8 cellular contexts compared by ENCODE assay signal in genomic region chrX:153926594-153926862, GRCh38. TPM values are rescaled to one million over a fixed set of nuclear protein-coding genes. Genes with fewer than 3 reads are reported as not detected.
A peak's percentile ranks its signal among the peaks of the same experiment; 100 is the strongest.
DNase-seq lines count a peak whose midpoint lies in the region; ATAC-seq and TF ChIP-seq lines count a peak whose summit lies in the region.

No MANE protein-coding gene starts in this region.

- H4K20me1 ChIP-seq in osteoblast (ENCODE audit: insufficient read depth, low read length), result peaks cover 21% of the 10 kb centered on the region

- DNase-seq in KG1 (lab: John Stamatoyannopoulos, UW), result peak; percentile 67
- DNase-seq in effector memory CD4-positive, alpha-beta T cell, result no peak
- DNase-seq in osteoblast (ENCODE audit: insufficient read length, low spot score, missing footprints), result no peak
- DNase-seq in NCI-H1417 (lab: John Stamatoyannopoulos, UW), result no peak
- no peak for DNase-seq in NCI-H510A treated with DMSO at 0.1 percent for 48 hours (lab: John Stamatoyannopoulos, UW)

- H3K79me2 ChIP-seq in osteoblast (ENCODE audit: insufficient read depth, low read length), result peaks cover 7% of the 10 kb centered on the region

- H3K4me2 ChIP-seq in osteoblast (ENCODE audit: insufficient read depth, low read length), result peak overlapping the region; percentile 71

- H3K4me3 ChIP-seq in effector memory CD4-positive, alpha-beta T cell (ENCODE audit: insufficient read depth, low read depth, low read length, poor library complexity, severe bottlenecking), result peak overlapping the region; percentile 60
- no peak overlapping the region for H3K4me3 ChIP-seq in osteoblast (ENCODE audit: insufficient read depth, low read length)

- H3K4me1 ChIP-seq in ES-I3 (ENCODE audit: insufficient read depth, low read length) (peaks cover 14% of the 10 kb centered on the region), osteoblast (ENCODE audit: insufficient read depth, low read length) (peaks cover 2% of the 10 kb centered on the region)
- H3K4me1 ChIP-seq in effector memory CD4-positive, alpha-beta T cell (ENCODE audit: control insufficient read depth, insufficient read depth, low read length, poor library complexity, severe bottlenecking), result peaks cover 39% of the 10 kb centered on the region

- no peak for ATAC-seq in HG02973 (IDR thresholded peaks at IDR 0.05; ENCODE audit: unreplicated experiment)
- ATAC-seq in HG03521 (IDR thresholded peaks at IDR 0.05; ENCODE audit: unreplicated experiment), result no peak

- H3K36me3 ChIP-seq in ES-I3 (ENCODE audit: insufficient read depth, low read length) (no peaks in the 10 kb centered on the region), osteoblast (ENCODE audit: insufficient read depth, low read length) (peaks cover 13% of the 10 kb centered on the region)
- no peaks in the 10 kb centered on the region for H3K36me3 ChIP-seq in effector memory CD4-positive, alpha-beta T cell (ENCODE audit: control insufficient read depth, insufficient read depth, low read length)

- H3K9me3 ChIP-seq in ES-I3 (ENCODE audit: control insufficient read depth, insufficient read depth, low read length) (no peaks in the 10 kb centered on the region), osteoblast (ENCODE audit: low read depth, low read length) (no peaks in the 10 kb centered on the region)
- H3K9me3 ChIP-seq in effector memory CD4-positive, alpha-beta T cell (ENCODE audit: control insufficient read depth, low read length), result no peaks in the 10 kb centered on the region

- H3K27ac ChIP-seq in effector memory CD4-positive, alpha-beta T cell (ENCODE audit: insufficient read depth, low read length, poor library complexity, severe bottlenecking), result peak overlapping the region; percentile 98
- no peak overlapping the region for H3K27ac ChIP-seq in osteoblast (ENCODE audit: low read depth, low read length)

- TF ChIP-seq CTCF in osteoblast (IDR thresholded peaks at IDR 0.05; ENCODE audit: extremely low read depth, low read depth, low read length), result no peak

- H3K9ac ChIP-seq in ES-I3 (ENCODE audit: low read depth, low read length), result peak overlapping the region; percentile 63

- H3K27me3 ChIP-seq in effector memory CD4-positive, alpha-beta T cell (replicated peaks; ENCODE audit: control insufficient read depth, insufficient read depth, low read length, poor library complexity, severe bottlenecking), result no peaks in the 10 kb centered on the region
- peaks cover 6% of the 10 kb centered on the region for H3K27me3 ChIP-seq in osteoblast (ENCODE audit: insufficient read depth, low read length)

- no peak overlapping the region for H2AFZ ChIP-seq in osteoblast (ENCODE audit: low read length)

RNA-seq across cellular contexts. Expression of gene ARHGAP4, which starts 0.5 kb away (rescaled TPM):
- 0.88 and 1.4 TPM in 2 replicates for total RNA-seq in osteoblast

RNA-seq across cellular contexts. Expression of gene NAA10, which starts 8.3 kb away (rescaled TPM):
- total RNA-seq in osteoblast, result 43.4 and 46.3 TPM in 2 replicates

RNA-seq across cellular contexts. Expression of gene RENBP, which starts 17.9 kb away (rescaled TPM):
- 6.5 TPM in 2 replicates for total RNA-seq in osteoblast

RNA-seq across cellular contexts. Expression of gene AVPR2, which starts 22.1 kb away (rescaled TPM):
- not detected in 2 replicates for total RNA-seq in osteoblast

RNA-seq across cellular contexts. Expression of gene L1CAM, which starts 40.6 kb away (rescaled TPM):
- under 0.01 TPM in 2 replicates for total RNA-seq in osteoblast
